33 cellular contexts compared by ENCODE assay signal in the genomic region with DNA sequence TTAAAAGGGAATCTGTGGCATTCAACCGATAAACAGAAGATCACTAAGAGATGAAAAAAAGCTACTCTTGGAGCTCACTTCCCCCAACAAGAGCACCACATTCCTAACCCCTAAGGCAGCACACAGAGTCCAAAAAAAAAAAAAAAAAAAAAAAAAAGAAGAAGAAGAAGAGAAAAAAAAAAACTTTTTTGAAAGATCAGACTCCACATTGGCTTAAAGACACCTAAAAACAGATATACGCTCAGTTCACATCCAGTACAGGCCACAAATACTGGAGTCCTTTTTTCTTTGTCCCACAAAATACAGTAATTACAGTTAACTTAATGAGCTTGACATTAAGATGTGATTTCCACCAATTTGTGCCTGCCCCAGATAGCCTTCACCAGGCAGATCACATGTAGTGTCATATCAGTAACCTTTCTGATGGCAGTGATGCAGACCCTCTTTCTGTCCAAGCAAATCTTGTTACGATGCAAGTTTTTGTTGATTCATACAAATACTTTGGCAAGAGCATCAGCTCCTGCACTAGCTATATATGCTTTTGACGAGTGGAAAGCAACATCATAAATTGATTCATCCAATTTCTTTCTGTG. TPM values are rescaled to one million over a fixed set of nuclear protein-coding genes. Genes with fewer than 3 reads are reported as not detected.
"Had no signal": no experiment of that assay in that cellular context is flagged by ENCODE, and none has a peak within 500 bp of the region (broad histone marks: within the 10 kb centered on the region; RNA-seq: fewer than 3 reads in every experiment).

No MANE protein-coding gene starts in this region.

- H3K4me3 ChIP-seq: heart left ventricle, skin epidermis, stomach, thyroid gland, upper lobe of left lung, vagina had no signal

- H3K4me1 Mint-ChIP-seq: activated naive CD4-positive, alpha-beta T cell treated with anti-CD3 and anti-CD28 coated beads, Interleukin-2, amount 50 U/mL, for 24 hours; brain; mesothelial cell of epicardium; nephron progenitor cell had no signal

- H3K4me3 Mint-ChIP-seq: activated CD8-positive, alpha-beta T cell treated with anti-CD3 and anti-CD28 coated beads for 36 hours; activated naive CD4-positive, alpha-beta T cell treated with anti-CD3 and anti-CD28 coated beads, Interleukin-2, amount 50 U/mL, for 24 hours; brain; effector memory CD8-positive, alpha-beta T cell; immature natural killer cell; mesothelial cell of epicardium; naive B cell; nephron progenitor cell; stimulated activated effector memory CD8-positive, alpha-beta T cell treated with anti-CD3 and anti-CD28 coated beads, Interleukin-12 subunit alpha, Interleukin-12 subunit beta, amount 100 ng/mL, for 72 hours had no signal

- H3K27me3 ChIP-seq: heart left ventricle, neutrophil, stomach, thyroid gland, upper lobe of left lung, vagina had no signal

- H3K4me1 ChIP-seq: stomach, thyroid gland, upper lobe of left lung had no signal

- H3K27me3 Mint-ChIP-seq: activated CD8-positive, alpha-beta T cell treated with anti-CD3 and anti-CD28 coated beads for 36 hours; activated naive CD4-positive, alpha-beta T cell treated with anti-CD3 and anti-CD28 coated beads, Interleukin-2, amount 50 U/mL, for 24 hours; brain; effector memory CD8-positive, alpha-beta T cell; naive B cell had no signal

- ATAC-seq: activated CD8-positive, alpha-beta T cell treated with anti-CD3 and anti-CD28 coated beads for 36 hours; effector memory CD8-positive, alpha-beta T cell; heart left ventricle; sciatic nerve; stimulated activated effector memory CD8-positive, alpha-beta T cell treated with anti-CD3 and anti-CD28 coated beads, Interleukin-12 subunit alpha, Interleukin-12 subunit beta, amount 100 ng/mL, for 72 hours had no signal

- H3K9me3 Mint-ChIP-seq: activated CD8-positive, alpha-beta T cell treated with anti-CD3 and anti-CD28 coated beads for 36 hours; activated naive CD4-positive, alpha-beta T cell treated with anti-CD3 and anti-CD28 coated beads, Interleukin-2, amount 50 U/mL, for 24 hours; activated T-helper 2 cell treated with anti-CD3 and anti-CD28 coated beads, Interferon-gamma antibody, Interleukin-2, Interleukin-4, amounts not matched to agents 10 μg/mL and 5 μg/mL and 100 μg/mL, durations not matched to agents 14 hours and 24 hours and 36 hours; brain; effector memory CD8-positive, alpha-beta T cell; immature natural killer cell; mesothelial cell of epicardium; naive B cell; nephron progenitor cell; stimulated activated effector memory CD8-positive, alpha-beta T cell treated with anti-CD3 and anti-CD28 coated beads, Interleukin-12 subunit alpha, Interleukin-12 subunit beta, amount 100 ng/mL, for 72 hours had no signal

- H3K9me3 ChIP-seq: heart left ventricle, neutrophil, stomach, thyroid gland, upper lobe of left lung, vagina had no signal

- FAIRE-seq: kidney, TTC549 had no signal

- H3K27ac Mint-ChIP-seq: activated CD8-positive, alpha-beta T cell treated with anti-CD3 and anti-CD28 coated beads for 36 hours; activated naive CD4-positive, alpha-beta T cell treated with anti-CD3 and anti-CD28 coated beads, Interleukin-2, amount 50 U/mL, for 24 hours; activated T-helper 2 cell treated with anti-CD3 and anti-CD28 coated beads, Interferon-gamma antibody, Interleukin-2, Interleukin-4, amounts not matched to agents 10 μg/mL and 5 μg/mL and 100 μg/mL, durations not matched to agents 14 hours and 24 hours and 36 hours; mesothelial cell of epicardium had no signal

- H3K27ac ChIP-seq: heart left ventricle, neutrophil, skin epidermis, stomach, thyroid gland, upper lobe of left lung, vagina, WERI-Rb-1 had no signal

- DNase-seq: activated CD4-positive, alpha-beta T cell treated with anti-CD3 and anti-CD28 coated beads, Interleukin-2, amount 50 U/mL, for 1 hour; activated CD4-positive, CD25-positive, alpha-beta regulatory T cell treated with anti-CD3 and anti-CD28 coated beads, Interleukin-2, amount 50 U/mL, for 72 hours; activated CD8-positive, alpha-beta T cell treated with anti-CD3 and anti-CD28 coated beads for 36 hours; activated T-cell treated with anti-CD3 and anti-CD28 coated beads, Interleukin-2, amount 50 U/mL, for 48 hours; aorta; caudate nucleus; cortex of kidney; effector memory CD8-positive, alpha-beta T cell; heart left ventricle; hypothalamus; immature natural killer cell; kidney; left colon; mammary epithelial cell; naive B cell; nephron progenitor cell; stimulated activated CD4-positive, alpha-beta T cell treated with anti-CD3 and anti-CD28 coated beads, Interleukin-12 subunit alpha, Interleukin-12 subunit beta, amount 100 ng/mL, for 4 hours; stimulated activated CD4-positive, alpha-beta T cell treated with anti-CD3 and anti-CD28 coated beads, Interleukin-4, amount 100 ng/mL, for 24 hours; stomach; T-helper 9 cell; thyroid gland; upper lobe of left lung; WERI-Rb-1 had no signal

RNA-seq across cellular contexts. Expression of a gene that starts 20.7 kb away (rescaled TPM):
- total RNA-seq: mammary epithelial cell had no signal
- polyA plus RNA-seq: mammary epithelial cell had no signal
